ENCODE assay signal across 1 cellular context in genomic region chr6:32244946-32245398, GRCh38.
TF ChIP-seq lines count a peak whose summit lies in the region.

No MANE protein-coding gene starts in this region.

TF ChIP-seq in HCT116, 20 proteins besides CTCF, POLR2A, EP300 and RAD21 (continued from another document):
- TF ChIP-seq, protein P1, sequence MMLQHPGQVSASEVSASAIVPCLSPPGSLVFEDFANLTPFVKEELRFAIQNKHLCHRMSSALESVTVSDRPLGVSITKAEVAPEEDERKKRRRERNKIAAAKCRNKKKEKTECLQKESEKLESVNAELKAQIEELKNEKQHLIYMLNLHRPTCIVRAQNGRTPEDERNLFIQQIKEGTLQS (IDR thresholded peaks at IDR 0.05) = no peak
- TF ChIP-seq TCF7L2 (IDR thresholded peaks at IDR 0.05; ENCODE audit: borderline replicate concordance, extremely low read depth, insufficient read depth, insufficient read length) = no peak
- no peak for TF ChIP-seq SRF (IDR thresholded peaks at IDR 0.05; ENCODE audit: low read depth)
- peak; percentile 62 for TF ChIP-seq MAX (IDR thresholded peaks at IDR 0.05)
- TF ChIP-seq, protein P2, sequence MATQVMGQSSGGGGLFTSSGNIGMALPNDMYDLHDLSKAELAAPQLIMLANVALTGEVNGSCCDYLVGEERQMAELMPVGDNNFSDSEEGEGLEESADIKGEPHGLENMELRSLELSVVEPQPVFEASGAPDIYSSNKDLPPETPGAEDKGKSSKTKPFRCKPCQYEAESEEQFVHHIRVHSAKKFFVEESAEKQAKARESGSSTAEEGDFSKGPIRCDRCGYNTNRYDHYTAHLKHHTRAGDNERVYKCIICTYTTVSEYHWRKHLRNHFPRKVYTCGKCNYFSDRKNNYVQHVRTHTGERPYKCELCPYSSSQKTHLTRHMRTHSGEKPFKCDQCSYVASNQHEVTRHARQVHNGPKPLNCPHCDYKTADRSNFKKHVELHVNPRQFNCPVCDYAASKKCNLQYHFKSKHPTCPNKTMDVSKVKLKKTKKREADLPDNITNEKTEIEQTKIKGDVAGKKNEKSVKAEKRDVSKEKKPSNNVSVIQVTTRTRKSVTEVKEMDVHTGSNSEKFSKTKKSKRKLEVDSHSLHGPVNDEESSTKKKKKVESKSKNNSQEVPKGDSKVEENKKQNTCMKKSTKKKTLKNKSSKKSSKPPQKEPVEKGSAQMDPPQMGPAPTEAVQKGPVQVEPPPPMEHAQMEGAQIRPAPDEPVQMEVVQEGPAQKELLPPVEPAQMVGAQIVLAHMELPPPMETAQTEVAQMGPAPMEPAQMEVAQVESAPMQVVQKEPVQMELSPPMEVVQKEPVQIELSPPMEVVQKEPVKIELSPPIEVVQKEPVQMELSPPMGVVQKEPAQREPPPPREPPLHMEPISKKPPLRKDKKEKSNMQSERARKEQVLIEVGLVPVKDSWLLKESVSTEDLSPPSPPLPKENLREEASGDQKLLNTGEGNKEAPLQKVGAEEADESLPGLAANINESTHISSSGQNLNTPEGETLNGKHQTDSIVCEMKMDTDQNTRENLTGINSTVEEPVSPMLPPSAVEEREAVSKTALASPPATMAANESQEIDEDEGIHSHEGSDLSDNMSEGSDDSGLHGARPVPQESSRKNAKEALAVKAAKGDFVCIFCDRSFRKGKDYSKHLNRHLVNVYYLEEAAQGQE (IDR thresholded peaks at IDR 0.05; ENCODE audit: low read depth) = no peak
- TF ChIP-seq ZNF274 (IDR thresholded peaks at IDR 0.05; ENCODE audit: low read depth, low read length) = no peak
